10 cellular contexts compared by ENCODE assay signal in the genomic region with DNA sequence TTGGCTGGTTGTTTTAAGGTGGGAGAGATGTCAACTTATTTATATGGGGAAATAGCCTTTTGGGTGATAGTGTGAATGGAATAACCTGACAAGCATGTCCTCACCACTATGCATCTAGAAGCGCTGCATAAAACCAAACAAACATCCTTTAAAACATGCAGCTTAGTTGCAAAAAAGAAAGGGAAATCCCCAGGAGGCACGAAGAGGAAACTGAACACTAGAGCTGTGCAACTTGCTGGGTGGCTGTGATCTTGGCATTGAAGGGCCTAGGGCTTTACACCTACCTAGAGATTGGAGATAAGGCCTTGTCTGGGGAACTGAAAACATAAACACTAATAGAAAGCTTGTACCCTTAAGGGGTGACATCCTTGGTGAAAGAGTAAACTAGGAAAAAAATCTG. TPM values are rescaled to one million over a fixed set of nuclear protein-coding genes. Genes with fewer than 3 reads are reported as not detected.
DNase-seq lines count a peak whose midpoint lies in the region; ATAC-seq and TF ChIP-seq lines count a peak whose summit lies in the region.
"Had no signal": no experiment of that assay in that cellular context is flagged by ENCODE, and none has a peak within 500 bp of the region (broad histone marks: within the 10 kb centered on the region; RNA-seq: fewer than 3 reads in every experiment).

No MANE protein-coding gene starts in this region.

- TF ChIP-seq POLR2A in body of pancreas (IDR thresholded peaks at IDR 0.05), result no peak

- peaks cover 77% of the 10 kb centered on the region for H3K4me1 Mint-ChIP-seq in activated T-cell treated with anti-CD3 and anti-CD28 coated beads, Interleukin-2, amount 50 U/mL, for 4 hours (ENCODE audit: low read depth)
- peaks cover 58 to 88% (median 85%) of the 10 kb centered on the region in 4 donors for H3K4me1 Mint-ChIP-seq in naive thymus-derived CD8-positive, alpha-beta T cell

- peak overlapping the region; percentile 29 for H3K4me3 Mint-ChIP-seq in activated T-cell treated with anti-CD3 and anti-CD28 coated beads, Interleukin-2, amount 50 U/mL, for 4 hours
- peak overlapping the region; percentile 36 to 80 (median 66) for H3K4me3 Mint-ChIP-seq in naive thymus-derived CD8-positive, alpha-beta T cell

- ATAC-seq in HG02973 (IDR thresholded peaks at IDR 0.05; ENCODE audit: unreplicated experiment) (peak; percentile 51), body of pancreas (no peak), foreskin keratinocyte (no peak)
- peak; percentile 88 to 92 for ATAC-seq in activated T-cell treated with anti-CD3 and anti-CD28 coated beads, Interleukin-2, amount 50 U/mL, for 4 hours
- ATAC-seq in naive thymus-derived CD8-positive, alpha-beta T cell, result peak; percentile 79 to 86

- H3K9me3 ChIP-seq in DOHH2 (ENCODE audit: control insufficient read depth, insufficient read depth, low read length), result no peaks in the 10 kb centered on the region
- no peaks in the 10 kb centered on the region for H3K9me3 ChIP-seq in body of pancreas

- POLR2A ChIA-PET in naive thymus-derived CD8-positive, alpha-beta T cell (lab: Charles Lee), result interaction anchor here (0.6 to 3.1 kb wide), 23 partner anchors 8 to 351 kb away, joined by 3 to 53 read pairs (median 5); partner anchors contain the start of genes ALDOA, C16orf54, KIF22 and MAZ

- H3K79me2 ChIP-seq in DOHH2 (ENCODE audit: control insufficient read depth, low read length), result no peaks in the 10 kb centered on the region

- no peaks in the 10 kb centered on the region for H3K9me3 Mint-ChIP-seq in activated T-cell treated with anti-CD3 and anti-CD28 coated beads, Interleukin-2, amount 50 U/mL, for 4 hours
- no peaks in the 10 kb centered on the region for H3K9me3 Mint-ChIP-seq in naive thymus-derived CD8-positive, alpha-beta T cell

- H3K4me1 ChIP-seq in DOHH2 (ENCODE audit: control insufficient read depth, low read length) (peaks cover 33% of the 10 kb centered on the region), body of pancreas (no peaks in the 10 kb centered on the region), foreskin keratinocyte (no peaks in the 10 kb centered on the region)

- no peaks in the 10 kb centered on the region for H3K27me3 Mint-ChIP-seq in activated T-cell treated with anti-CD3 and anti-CD28 coated beads, Interleukin-2, amount 50 U/mL, for 4 hours (ENCODE audit: low read depth)
- H3K27me3 Mint-ChIP-seq in naive thymus-derived CD8-positive, alpha-beta T cell, result no peaks in the 10 kb centered on the region

- H3K36me3 ChIP-seq in DOHH2 (ENCODE audit: control insufficient read depth, low read length) (peaks cover 3% of the 10 kb centered on the region; the same call in 1 of the 2 replicates), body of pancreas (replicated peaks in 1 of 2; ENCODE audit: insufficient read depth in 1 of 2, low read depth in 2 of 2) (no peaks in the 10 kb centered on the region)

- H4K20me1 ChIP-seq in DOHH2 (ENCODE audit: control insufficient read depth, insufficient read depth, low read depth, low read length), result no peaks in the 10 kb centered on the region

- peak; percentile 28 for DNase-seq in activated T-cell treated with anti-CD3 and anti-CD28 coated beads, Interleukin-2, amount 50 U/mL, for 4 hours
- DNase-seq in naive thymus-derived CD8-positive, alpha-beta T cell, result peak; percentile 25 to 83 (median 72)
- no peak for DNase-seq in body of pancreas
- no peak for DNase-seq in C1 segment of cervical spinal cord (lab: John Stamatoyannopoulos, UW)
- no peak for DNase-seq in hepatic stellate cell (ENCODE audit: low spot score)
- DNase-seq in foreskin keratinocyte, result no peak
- DNase-seq: retina had no signal

- TF ChIP-seq CTCF in DOHH2 (IDR thresholded peaks at IDR 0.05; ENCODE audit: low read depth, low read length, poor library complexity, severe bottlenecking) (no peak), body of pancreas (IDR thresholded peaks at IDR 0.05) (no peak), foreskin keratinocyte (conservative IDR thresholded peaks at IDR 0.05) (no peak)

- H3K36me3 Mint-ChIP-seq in activated T-cell treated with anti-CD3 and anti-CD28 coated beads, Interleukin-2, amount 50 U/mL, for 4 hours (ENCODE audit: insufficient read depth), result peaks cover 20% of the 10 kb centered on the region
- peaks cover 4 to 36% (median 27%) of the 10 kb centered on the region in 3 donors for H3K36me3 Mint-ChIP-seq in naive thymus-derived CD8-positive, alpha-beta T cell

- WGBS in body of pancreas, 2 donors, result 75 to 84% methylated on average over 2 of the region's 2 CpGs

- no peaks in the 10 kb centered on the region for H3K9me2 ChIP-seq in DOHH2 (replicated peaks; ENCODE audit: control insufficient read depth, low read length)

- 0 out of 2 replicates have a peak overlapping the region, but pooled peaks have one; percentile 6 for H3K4me3 ChIP-seq in DOHH2 (ENCODE audit: low read length)
- H3K4me3 ChIP-seq in body of pancreas, result no peak overlapping the region

- intact Hi-C loops in body of pancreas (cut with DNase I), result no loop called here

- peaks cover 6% of the 10 kb centered on the region; the same call in 1 of the 2 replicates for H3F3A ChIP-seq in DOHH2 (ENCODE audit: control insufficient read depth, insufficient read depth)

- H3K27ac ChIP-seq in DOHH2 (ENCODE audit: low read depth, low read length) (peak overlapping the region; percentile 20), body of pancreas (no peak overlapping the region), foreskin keratinocyte (no peak overlapping the region)

- peak overlapping the region; percentile 82 to 100 (median 95) for H3K27ac Mint-ChIP-seq in naive thymus-derived CD8-positive, alpha-beta T cell

- peak overlapping the region; percentile 36 for H3K4me2 ChIP-seq in DOHH2 (ENCODE audit: low read length)

- H3K27me3 ChIP-seq in DOHH2 (ENCODE audit: control insufficient read depth, low read length) (no peaks in the 10 kb centered on the region), body of pancreas (no peaks in the 10 kb centered on the region), foreskin keratinocyte (peaks cover 4% of the 10 kb centered on the region)

RNA-seq across cellular contexts. Expression of gene C16orf54, which starts 7.3 kb away (rescaled TPM):
- total RNA-seq in activated T-cell treated with anti-CD3 and anti-CD28 coated beads, Interleukin-2, amount 50 U/mL, for 4 hours, result 1 to 10 TPM; 6.8 to 8.8 (median 7.2) TPM
- 100 to 1,000 TPM; 108 to 110 TPM for total RNA-seq in naive thymus-derived CD8-positive, alpha-beta T cell
- 10 to 100 TPM; 20.7 to 32.7 (median 29.2) TPM for polyA plus RNA-seq in naive thymus-derived CD8-positive, alpha-beta T cell
- total RNA-seq in body of pancreas (under 1 TPM; 0.33 to 0.52 TPM), foreskin keratinocyte (not detected in 2 replicates)
- not detected in 2 replicates for polyA plus RNA-seq in foreskin keratinocyte

RNA-seq across cellular contexts. Expression of gene ZG16, which starts 39.5 kb away (rescaled TPM):
- under 1 TPM in 1 of 3 donors, not detected in 2; 0.05 TPM for total RNA-seq in activated T-cell treated with anti-CD3 and anti-CD28 coated beads, Interleukin-2, amount 50 U/mL, for 4 hours
- not detected for total RNA-seq in naive thymus-derived CD8-positive, alpha-beta T cell
- polyA plus RNA-seq in naive thymus-derived CD8-positive, alpha-beta T cell, result not detected
- total RNA-seq in body of pancreas (under 1 TPM; 0.26 to 0.99 TPM), foreskin keratinocyte (not detected in 2 replicates)
- 0.02 TPM in 1 of 2 replicates, not detected in the other for polyA plus RNA-seq in foreskin keratinocyte
- total RNA-seq: Daoy had no signal

RNA-seq across cellular contexts. Expression of gene KIF22, which starts 52.0 kb away (rescaled TPM):
- total RNA-seq in activated T-cell treated with anti-CD3 and anti-CD28 coated beads, Interleukin-2, amount 50 U/mL, for 4 hours, result 10 to 100 TPM; 73.5 to 82.2 (median 79.7) TPM
- total RNA-seq in naive thymus-derived CD8-positive, alpha-beta T cell, result 10 to 100 TPM; 79.6 to 84.6 TPM
- polyA plus RNA-seq in naive thymus-derived CD8-positive, alpha-beta T cell, result 10 to 100 TPM; 36.9 to 45.4 (median 39.6) TPM
- 10 to 100 TPM in 1 of 2 donors, 1 to 10 TPM in 1; 8.9 to 13.7 TPM for total RNA-seq in body of pancreas
- 71.9 and 89.9 TPM in 2 replicates for total RNA-seq in foreskin keratinocyte
- polyA plus RNA-seq in foreskin keratinocyte, result 77.1 and 90.6 TPM in 2 replicates

RNA-seq across cellular contexts. Expression of gene QPRT, which starts 59.5 kb away (rescaled TPM):
- total RNA-seq in activated T-cell treated with anti-CD3 and anti-CD28 coated beads, Interleukin-2, amount 50 U/mL, for 4 hours, result 1 to 10 TPM; 1.9 to 3.0 (median 2.1) TPM
- under 1 TPM; 0.49 to 0.55 TPM for total RNA-seq in naive thymus-derived CD8-positive, alpha-beta T cell
- under 1 TPM; 0.15 to 0.53 (median 0.48) TPM for polyA plus RNA-seq in naive thymus-derived CD8-positive, alpha-beta T cell
- total RNA-seq in body of pancreas (10 to 100 TPM; 28.0 to 30.3 TPM), foreskin keratinocyte (80.5 and 91.7 TPM in 2 replicates)
- polyA plus RNA-seq in foreskin keratinocyte, result 111 and 129 TPM in 2 replicates

Comparison
In these comparisons a context has a peak if more than half of its experiments do, and no peak if none do; other contexts are left out.
1. ATAC-seq: peak in HG02973 (single experiment), activated T-cell treated with anti-CD3 and anti-CD28 coated beads, Interleukin-2, amount 50 U/mL, for 4 hours (2 of 2) and naive thymus-derived CD8-positive, alpha-beta T cell (2 of 2); none in body of pancreas (single experiment) and foreskin keratinocyte (single experiment).
2. DNase-seq: peak in activated T-cell treated with anti-CD3 and anti-CD28 coated beads, Interleukin-2, amount 50 U/mL, for 4 hours (single experiment) and naive thymus-derived CD8-positive, alpha-beta T cell (10 of 10); none in body of pancreas (0 of 4), C1 segment of cervical spinal cord (0 of 14), hepatic stellate cell (single experiment) and foreskin keratinocyte (0 of 2).
3. RNA of gene C16orf54, which starts 7.3 kb away (total RNA-seq): 108 to 110 TPM in naive thymus-derived CD8-positive, alpha-beta T cell; 6.8 to 8.8 TPM in activated T-cell treated with anti-CD3 and anti-CD28 coated beads, Interleukin-2, amount 50 U/mL, for 4 hours, 0.33 to 0.52 TPM in body of pancreas and not detected in foreskin keratinocyte; every median in the first group is over 10 times any median in the second.